8 cellular contexts compared by ENCODE assay signal in the genomic region with DNA sequence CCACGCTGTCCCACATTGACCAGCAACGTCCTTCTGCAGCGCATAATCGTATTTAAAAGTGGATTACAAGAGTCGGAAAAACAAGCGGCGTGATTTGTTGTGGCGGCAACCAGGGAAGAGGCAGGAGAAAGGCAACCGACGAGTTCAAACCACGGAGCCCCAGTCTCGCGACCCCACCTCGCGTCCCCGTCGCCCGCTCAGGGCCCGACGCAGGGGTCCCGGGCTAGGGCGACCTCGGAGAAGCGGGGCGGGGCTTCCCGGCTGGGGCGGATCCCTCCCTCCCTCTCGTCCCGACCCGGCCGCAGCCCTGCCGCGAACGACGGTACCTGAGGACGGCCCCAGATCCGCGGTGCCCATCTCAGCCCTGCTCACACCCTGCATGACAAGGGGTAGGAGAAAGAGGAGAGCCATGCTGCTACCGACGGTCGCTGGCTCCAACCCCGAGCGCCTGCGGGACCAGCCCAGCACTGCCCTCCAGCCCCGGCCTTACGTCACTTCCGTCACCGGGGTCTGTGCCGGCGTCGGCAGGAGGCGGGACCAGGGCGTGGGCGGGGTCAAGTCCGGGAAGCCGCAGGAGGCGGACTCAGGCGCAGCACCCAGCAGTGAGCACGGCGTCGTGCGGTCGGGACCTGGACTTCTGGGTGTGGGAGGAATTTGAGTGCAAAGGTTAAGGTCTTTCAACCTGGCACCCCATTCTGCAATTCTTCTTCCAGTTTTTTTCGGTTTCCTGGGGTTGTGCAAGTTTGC. TPM values are rescaled to one million over a fixed set of nuclear protein-coding genes. Genes with fewer than 3 reads are reported as not detected.
DNase-seq lines count a peak whose midpoint lies in the region; ATAC-seq and TF ChIP-seq lines count a peak whose summit lies in the region.

A gene (minus strand): TSS at position 469 of the 747 bp plus-strand sequence. CDS start 58 bp downstream, at position 411.

- H2AFZ ChIP-seq in H9 (ENCODE audit: low read length) (peak within 1 kb of the TSS; percentile 2), MM.1S (ENCODE audit: low read length) (peak within 1 kb of the TSS; percentile 75)

- no peaks in the 10 kb centered on the region for H3K9me3 ChIP-seq in H9 (ENCODE audit: control insufficient read depth, low read depth, low read length)
- H3K9me3 ChIP-seq in MM.1S (replicated peaks; ENCODE audit: insufficient read depth, low read length): no peaks in the 10 kb centered on the region

- no peaks in the 10 kb centered on the region for H3K9me3 Mint-ChIP-seq in H9
- no peaks in the 10 kb centered on the region for H3K9me3 Mint-ChIP-seq in naive thymus-derived CD8-positive, alpha-beta T cell

- peak within 1 kb of the TSS; percentile 18 for H3K56ac ChIP-seq in H9 (ENCODE audit: insufficient read length, low read depth, low read length)

- no CpG with 5 or more reads among the region's 64 CpGs for WGBS in H9 (ENCODE audit: extremely low coverage, insufficient read length, low lambda C conversion rate)

- no peak within 1 kb of the TSS for H2BK20ac ChIP-seq in H9 (ENCODE audit: low read depth, low read length, poor library complexity, severe bottlenecking)

- H3K4me2 ChIP-seq in H9 (ENCODE audit: insufficient read depth, insufficient read length, low read length) (peak within 1 kb of the TSS; percentile 99), MM.1S (ENCODE audit: low read depth, low read length) (peak within 1 kb of the TSS; percentile 86)

- H2BK12ac ChIP-seq in H9 (ENCODE audit: insufficient read length, low read depth, low read length): no peak within 1 kb of the TSS

- no peak within 1 kb of the TSS for H2BK120ac ChIP-seq in H9 (ENCODE audit: low read depth, low read length, poor library complexity, severe bottlenecking)

- TF ChIP-seq CTCF in H9 (conservative IDR thresholded peaks at IDR 0.05): no peak
- TF ChIP-seq CTCF in MM.1S (IDR thresholded peaks at IDR 0.05; ENCODE audit: low read length): no peak
- no peak for TF ChIP-seq CTCF in fibroblast of mammary gland (conservative IDR thresholded peaks at IDR 0.05; ENCODE audit: control insufficient read depth, insufficient read depth, low read depth, low read length)

- H3K27me3 ChIP-seq in H9 (ENCODE audit: insufficient read depth, low read length) (no peaks in the 10 kb centered on the region), MM.1S (replicated peaks; ENCODE audit: insufficient read depth, low read length) (0 out of 2 replicates have a peak, but pooled peaks cover 3% of the 10 kb centered on the region)

- POLR2A ChIA-PET in naive thymus-derived CD8-positive, alpha-beta T cell (lab: Charles Lee): interaction anchor here (0.7 kb wide), 1 partner anchor 13 kb away, joined by 4 read pairs; no protein-coding TSS in a partner anchor

- H4K20me1 ChIP-seq in H9 (ENCODE audit: control insufficient read depth, insufficient read depth, insufficient read length) (no peaks in the 10 kb centered on the region), MM.1S (ENCODE audit: insufficient read depth, low read length) (no peaks in the 10 kb centered on the region)

- peak within 1 kb of the TSS; percentile 93 for H3K9ac ChIP-seq in H9 (ENCODE audit: extremely low read depth, insufficient read length, low read length)
- peak within 1 kb of the TSS; percentile 85 for H3K9ac ChIP-seq in MM.1S (ENCODE audit: low read length)

- H3K4me3 ChIP-seq in MM.1S (ENCODE audit: low read length): peak within 1 kb of the TSS; percentile 86
- H3K4me3 ChIP-seq in fibroblast of mammary gland (ENCODE audit: control insufficient read depth, low read depth, low read length): peak within 1 kb of the TSS; percentile 96

- no peaks in the 10 kb centered on the region for H3K27me3 Mint-ChIP-seq in H9 (ENCODE audit: low read depth)
- no peaks in the 10 kb centered on the region for H3K27me3 Mint-ChIP-seq in naive thymus-derived CD8-positive, alpha-beta T cell

- peak within 1 kb of the TSS; percentile 78 for H3K18ac ChIP-seq in H9 (ENCODE audit: insufficient read length, low read depth, low read length)

- peak; percentile 94 for DNase-seq in ELR (ENCODE audit: low read depth)
- peak; percentile 95 for DNase-seq in H9
- peak; percentile 92 for DNase-seq in MM.1S
- peak; percentile 50 for DNase-seq in SHP77 treated with DMSO at 0.1 percent for 48 hours (lab: John Stamatoyannopoulos, UW)
- DNase-seq in activated effector memory CD4-positive, alpha-beta T cell treated with Interleukin-2 at 50 U/mL for 16 hours: peak; percentile 92
- DNase-seq in fibroblast of mammary gland (ENCODE audit: low read depth): peak; percentile 88
- peak; percentile 90 to 97 (median 94) for DNase-seq in naive thymus-derived CD8-positive, alpha-beta T cell
- DNase-seq in stimulated activated naive CD4-positive, alpha-beta T cell (lab: John Stamatoyannopoulos, UW): peak; percentile 88 to 93 (median 90)

- peaks cover 27 to 39% of the 10 kb centered on the region in 2 experiments for H3K4me1 Mint-ChIP-seq in H9
- H3K4me1 Mint-ChIP-seq in naive thymus-derived CD8-positive, alpha-beta T cell: peaks cover 36 to 88% (median 63%) of the 10 kb centered on the region in 4 donors

- ATAC-seq in naive thymus-derived CD8-positive, alpha-beta T cell: peak; percentile 88 to 92

- peaks cover 8% of the 10 kb centered on the region for H3K79me1 ChIP-seq in H9 (ENCODE audit: insufficient read depth, low read depth, low read length, poor library complexity, severe bottlenecking)

- H3K23me2 ChIP-seq in H9 (ENCODE audit: insufficient read length, low read depth, low read length, poor library complexity, severe bottlenecking): peaks cover 11% of the 10 kb centered on the region

- H3K14ac ChIP-seq in H9 (ENCODE audit: insufficient read depth, low read length): peak within 1 kb of the TSS; percentile 81

- peak within 1 kb of the TSS; percentile 93 to 98 (median 96); a peak in 6 of 7 replicates for H3K27ac Mint-ChIP-seq in H9
- H3K27ac Mint-ChIP-seq in naive thymus-derived CD8-positive, alpha-beta T cell: peak within 1 kb of the TSS; percentile 96 to 100 (median 98)

- H2BK5ac ChIP-seq in H9 (ENCODE audit: insufficient read length, low read length): no peak within 1 kb of the TSS

- H3K36me3 Mint-ChIP-seq in H9 (ENCODE audit: insufficient read depth in 1 of 3, low read depth in 3 of 3): peaks cover 0 to 13% (median 1%) of the 10 kb centered on the region in 3 experiments; a peak in 4 of 7 replicates
- H3K36me3 Mint-ChIP-seq in naive thymus-derived CD8-positive, alpha-beta T cell: peaks cover 0 to 5% (median 5%) of the 10 kb centered on the region in 3 donors

- no peak within 1 kb of the TSS for H4K8ac ChIP-seq in H9 (replicated peaks; ENCODE audit: insufficient read length, low read depth, low read length)

- no peak within 1 kb of the TSS for H4K91ac ChIP-seq in H9 (ENCODE audit: insufficient read length, low read depth, low read length)

- no peak within 1 kb of the TSS for H3T11ph ChIP-seq in H9 (ENCODE audit: low read length)

- no peaks in the 10 kb centered on the region for H3K36me3 ChIP-seq in MM.1S (replicated peaks; ENCODE audit: insufficient read depth, low read length)

- H3K4me1 ChIP-seq in H9 (ENCODE audit: insufficient read depth, low read length) (peaks cover 3% of the 10 kb centered on the region; the same call in 1 of the 2 replicates), MM.1S (ENCODE audit: low read length) (peaks cover 12% of the 10 kb centered on the region)

- H4K5ac ChIP-seq in H9 (ENCODE audit: insufficient read length, low read depth, low read length): no peak within 1 kb of the TSS

- no peak within 1 kb of the TSS for H2BK15ac ChIP-seq in H9 (ENCODE audit: low read depth, low read length)

- no peaks in the 10 kb centered on the region for H3K9me2 ChIP-seq in MM.1S (replicated peaks; ENCODE audit: insufficient read depth, low read length)

- no peak within 1 kb of the TSS for H2AK5ac ChIP-seq in H9 (ENCODE audit: insufficient read length, low read length)

- H3K27ac ChIP-seq in H9 (ENCODE audit: insufficient read length, low read depth, low read length) (no peak within 1 kb of the TSS), MM.1S (ENCODE audit: low read length) (peak within 1 kb of the TSS; percentile 60; the same call in 1 of the 2 replicates)

- no peak within 1 kb of the TSS for H3K4ac ChIP-seq in H9 (ENCODE audit: low read depth, low read length)

- H3K23ac ChIP-seq in H9 (ENCODE audit: insufficient read length, low read depth, low read length): no peak within 1 kb of the TSS

- H3K79me2 ChIP-seq in H9 (ENCODE audit: insufficient read depth, low read length) (peaks cover 21% of the 10 kb centered on the region; the same call in 1 of the 2 replicates), MM.1S (ENCODE audit: low read length) (peaks cover 30% of the 10 kb centered on the region)

- H3K4me3 Mint-ChIP-seq in H9: peak within 1 kb of the TSS; percentile 88 to 95
- peak within 1 kb of the TSS; percentile 88 to 100 (median 98) for H3K4me3 Mint-ChIP-seq in naive thymus-derived CD8-positive, alpha-beta T cell

- peaks cover 4% of the 10 kb centered on the region; the same call in 1 of the 2 replicates for H3F3A ChIP-seq in MM.1S (ENCODE audit: insufficient read depth, low read length)

RNA-seq across cellular contexts. Expression of the gene that starts here (rescaled TPM):
- total RNA-seq in H9 (2021): 28.4 and 32.2 TPM in 2 replicates
- 10 to 100 TPM; 26.3 to 30.1 TPM for total RNA-seq in naive thymus-derived CD8-positive, alpha-beta T cell
- polyA plus RNA-seq in naive thymus-derived CD8-positive, alpha-beta T cell: 10 to 100 TPM; 19.4 to 36.6 (median 28.4) TPM
